20 cellular contexts compared by ENCODE assay signal in the genomic region with DNA sequence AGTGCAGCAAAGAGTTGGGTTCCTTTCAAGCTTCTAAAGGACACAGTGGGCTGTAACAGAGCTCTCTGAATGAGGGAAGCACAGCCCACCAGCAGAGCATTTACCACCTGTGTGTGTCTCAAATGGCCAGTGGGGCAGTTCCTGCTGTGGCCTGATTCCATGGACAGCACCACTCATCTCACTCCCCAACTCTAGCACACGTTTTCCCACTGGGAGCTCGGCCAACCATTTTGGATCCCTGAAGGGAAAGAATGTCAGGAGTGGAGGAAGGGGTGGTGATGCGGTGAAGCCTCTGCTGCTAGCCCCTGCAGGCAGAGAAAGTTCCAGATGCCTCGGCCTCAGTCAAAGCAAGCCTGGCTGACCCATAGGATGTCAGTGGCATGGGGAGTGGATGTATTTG.
"Had no signal": no experiment of that assay in that cellular context is flagged by ENCODE, and none has a peak within 500 bp of the region (broad histone marks: within the 10 kb centered on the region; RNA-seq: fewer than 3 reads in every experiment).

No MANE protein-coding gene starts in this region.

- H3K4me3 Mint-ChIP-seq: dendritic cell treated with granulocyte-macrophage colony-stimulating factor and Interleukin-4, amounts not matched to agents 40 ng/mL and 50 ng/mL, for 4 days; effector memory CD8-positive, alpha-beta T cell; natural killer cell had no signal

- H3K27ac Mint-ChIP-seq: dendritic cell treated with granulocyte-macrophage colony-stimulating factor and Interleukin-4, amounts not matched to agents 40 ng/mL and 50 ng/mL, for 4 days; natural killer cell had no signal

- H3K9me3 Mint-ChIP-seq: dendritic cell treated with granulocyte-macrophage colony-stimulating factor and Interleukin-4, amounts not matched to agents 40 ng/mL and 50 ng/mL, for 4 days; effector memory CD8-positive, alpha-beta T cell; natural killer cell had no signal

- H3K4me3 ChIP-seq: esophagus squamous epithelium, prostate gland, right atrium auricular region, tibial artery had no signal

- H3K36me3 ChIP-seq: esophagus squamous epithelium, prostate gland, right atrium auricular region, tibial artery had no signal

- H3K9me3 ChIP-seq: esophagus squamous epithelium, prostate gland, right atrium auricular region, tibial artery had no signal

- H3K36me3 Mint-ChIP-seq: natural killer cell had no signal

- H3K27me3 ChIP-seq: esophagus squamous epithelium, right atrium auricular region had no signal

- DNase-seq: activated CD4-positive, alpha-beta T cell treated with anti-CD3 and anti-CD28 coated beads, Interleukin-2, amount 50 U/mL, for 1 hour; activated CD4-positive, CD25-positive, alpha-beta regulatory T cell; activated CD8-positive, alpha-beta memory T cell treated with anti-CD3 and anti-CD28 coated beads for 24 hours; activated CD8-positive, alpha-beta memory T cell treated with anti-CD3 and anti-CD28 coated beads, Interleukin-2, amount 50 U/mL, for 48 hours; activated effector memory CD4-positive, alpha-beta T cell treated with anti-CD3 and anti-CD28 coated beads, Interleukin-2, amount 50 U/mL, for 16 hours; activated naive CD4-positive, alpha-beta T cell treated with anti-CD3 and anti-CD28 coated beads, Interleukin-2, amount 50 U/mL, for 16 hours; activated T-cell treated with anti-CD3 and anti-CD28 coated beads, Interleukin-2, amount 50 U/mL, for 48 hours; effector memory CD8-positive, alpha-beta T cell; esophagus squamous epithelium; left ventricle myocardium superior; natural killer cell; nucleus accumbens; stimulated activated CD4-positive, alpha-beta T cell treated with anti-CD3 and anti-CD28 coated beads, Interleukin-2, amount 100 ng/mL, for 24 hours; stimulated activated naive CD4-positive, alpha-beta T cell treated with Interleukin-2 at 50 U/mL for 16 hours; T-helper 1 cell; T-helper 9 cell; tibial artery had no signal

- H3K27ac ChIP-seq: esophagus squamous epithelium, prostate gland, right atrium auricular region, tibial artery had no signal
